ENCODE assay signal across 17 cellular contexts in genomic region chr13:100517706-100518105, GRCh38.
DNase-seq lines count a peak whose midpoint lies in the region; ATAC-seq and TF ChIP-seq lines count a peak whose summit lies in the region.
"Had no signal": no experiment of that assay in that cellular context is flagged by ENCODE, and none has a peak within 500 bp of the region (broad histone marks: within the 10 kb centered on the region; RNA-seq: fewer than 3 reads in every experiment).

No MANE protein-coding gene starts in this region.

- intact Hi-C loops in sciatic nerve (cut with DNase I) (loop anchor here (10.0 kb wide), 1 partner anchor 603 kb away; no protein-coding TSS in a partner anchor), vagina (cut with DNase I) (loop anchor here (10.0 kb wide), 2 partner anchors 603 to 863 kb away; no protein-coding TSS in a partner anchor)

- POLR2A ChIA-PET in T-cell (lab: Charles Lee), result interaction anchor here in 1 of 2 donors (0.6 to 0.7 kb wide), 2 partner anchors 374 to 614 kb away, joined by 4 read pairs; no protein-coding TSS in a partner anchor

- H3K4me1 Mint-ChIP-seq in activated T-cell treated with anti-CD3 and anti-CD28 coated beads, Interleukin-2, amount 50 U/mL, for 4 hours (ENCODE audit: low read depth), result peaks cover 29% of the 10 kb centered on the region
- peaks cover 4 to 27% (median 25%) of the 10 kb centered on the region in 3 donors for H3K4me1 Mint-ChIP-seq in T-cell
- H3K4me1 Mint-ChIP-seq in immature natural killer cell, result peaks cover 28 to 65% of the 10 kb centered on the region in 2 donors

- H3K9me3 Mint-ChIP-seq in activated T-cell treated with anti-CD3 and anti-CD28 coated beads, Interleukin-2, amount 50 U/mL, for 4 hours, result no peaks in the 10 kb centered on the region
- H3K9me3 Mint-ChIP-seq in T-cell, result no peaks in the 10 kb centered on the region
- no peaks in the 10 kb centered on the region for H3K9me3 Mint-ChIP-seq in immature natural killer cell
- H3K9me3 Mint-ChIP-seq: memory B cell, neural progenitor cell had no signal

- no peaks in the 10 kb centered on the region for H3K36me3 Mint-ChIP-seq in activated T-cell treated with anti-CD3 and anti-CD28 coated beads, Interleukin-2, amount 50 U/mL, for 4 hours (ENCODE audit: insufficient read depth)
- H3K36me3 Mint-ChIP-seq in T-cell, result no peaks in the 10 kb centered on the region
- H3K36me3 Mint-ChIP-seq in immature natural killer cell, result peaks cover 4 to 11% (median 8%) of the 10 kb centered on the region in 3 donors

- peak in 1 of 2 donors; percentile 42 for ATAC-seq in activated T-cell treated with anti-CD3 and anti-CD28 coated beads, Interleukin-2, amount 50 U/mL, for 4 hours
- ATAC-seq in T-cell (replicated peaks in 1 of 4), result no peak
- ATAC-seq in sciatic nerve, result no peak
- ATAC-seq in HG02938 (IDR thresholded peaks at IDR 0.05; ENCODE audit: unreplicated experiment), result no peak

- no peak for DNase-seq in activated T-cell treated with anti-CD3 and anti-CD28 coated beads, Interleukin-2, amount 50 U/mL, for 4 hours
- DNase-seq in activated T-cell treated with anti-CD3 and anti-CD28 coated beads for 4 hours (no peak), T-cell (no peak), immature natural killer cell (peak; percentile 15 to 23 (median 21)), sciatic nerve (ENCODE audit: low spot score) (no peak), vagina (ENCODE audit: extremely low spot score in 2 of 2) (no peak), GM03348 (ENCODE audit: low spot score) (no peak)
- DNase-seq: activated CD4-positive, alpha-beta T cell treated with anti-CD3 and anti-CD28 coated beads, Interleukin-2, amount 50 U/mL, for 48 hours; GM23248; Karpas-422; NCI-H1436; NCI-H226 had no signal

- H3K27me3 ChIP-seq in vagina, result no peaks in the 10 kb centered on the region
- H3K27me3 ChIP-seq: esophagus muscularis mucosa, neural progenitor cell, SJSA1 had no signal

- no peak overlapping the region for H3K4me3 ChIP-seq in vagina
- H3K4me3 ChIP-seq: esophagus muscularis mucosa, GM23248, neural progenitor cell, SJSA1 had no signal

- H3K4me1 ChIP-seq in vagina, result peaks cover 12% of the 10 kb centered on the region

- TF ChIP-seq CTCF in vagina (IDR thresholded peaks at IDR 0.05), result no peak

- H3K27ac ChIP-seq in vagina, result no peak overlapping the region
- H3K27ac ChIP-seq: esophagus muscularis mucosa, GM23248, neural progenitor cell, SJSA1 had no signal

- peaks cover 2% of the 10 kb centered on the region for H3K27me3 Mint-ChIP-seq in activated T-cell treated with anti-CD3 and anti-CD28 coated beads, Interleukin-2, amount 50 U/mL, for 4 hours (ENCODE audit: low read depth)
- H3K27me3 Mint-ChIP-seq in T-cell (no peaks in the 10 kb centered on the region), immature natural killer cell (ENCODE audit: low read depth in 3 of 3) (peaks cover 0 to 5% (median 0%) of the 10 kb centered on the region in 3 donors)
- H3K27me3 Mint-ChIP-seq: memory B cell had no signal

- H3K9me3 ChIP-seq in vagina, result no peaks in the 10 kb centered on the region
- H3K9me3 ChIP-seq: esophagus muscularis mucosa, SJSA1 had no signal

- H3K27ac Mint-ChIP-seq in T-cell (peak overlapping the region; percentile 28 to 32), immature natural killer cell (no peak overlapping the region)
- H3K27ac Mint-ChIP-seq: memory B cell had no signal

- TF ChIP-seq POLR2A in vagina (IDR thresholded peaks at IDR 0.05), result no peak

- H3K4me3 Mint-ChIP-seq in activated T-cell treated with anti-CD3 and anti-CD28 coated beads, Interleukin-2, amount 50 U/mL, for 4 hours, result peak overlapping the region; percentile 11
- H3K4me3 Mint-ChIP-seq in T-cell, result peak overlapping the region; percentile 16 to 35 (median 28)
- H3K4me3 Mint-ChIP-seq in immature natural killer cell, result peak overlapping the region in 4 of 5 donors; percentile 5 to 58 (median 28)
- H3K4me3 Mint-ChIP-seq: memory B cell, neural progenitor cell had no signal

- peaks cover 0 to 3% of the 10 kb centered on the region in 2 donors for H3K36me3 ChIP-seq in vagina
- H3K36me3 ChIP-seq: neural progenitor cell, SJSA1 had no signal

- CTCF ChIA-PET in T-cell (lab: Charles Lee), result interaction anchor here (0.6 to 1.0 kb wide), 4 partner anchors 14 to 861 kb away, joined by 3 to 8 read pairs (median 5); no protein-coding TSS in a partner anchor

Comparison
In these comparisons a context has a peak if more than half of its experiments do, and no peak if none do; other contexts are left out.
1. DNase-seq: peak in immature natural killer cell (3 of 3); none in activated T-cell treated with anti-CD3 and anti-CD28 coated beads, Interleukin-2, amount 50 U/mL, for 4 hours (single experiment), activated T-cell treated with anti-CD3 and anti-CD28 coated beads for 4 hours (single experiment), T-cell (0 of 34), sciatic nerve (single experiment), vagina (0 of 2) and GM03348 (single experiment).
2. H3K27ac Mint-ChIP-seq: peak in T-cell (2 of 2); none in immature natural killer cell (0 of 6).
3. Peak in every context shown above with its lines, with median percentiles within 50 percentile points of each other: H3K4me3 Mint-ChIP-seq.